8 cellular contexts compared by ENCODE assay signal in the genomic region with DNA sequence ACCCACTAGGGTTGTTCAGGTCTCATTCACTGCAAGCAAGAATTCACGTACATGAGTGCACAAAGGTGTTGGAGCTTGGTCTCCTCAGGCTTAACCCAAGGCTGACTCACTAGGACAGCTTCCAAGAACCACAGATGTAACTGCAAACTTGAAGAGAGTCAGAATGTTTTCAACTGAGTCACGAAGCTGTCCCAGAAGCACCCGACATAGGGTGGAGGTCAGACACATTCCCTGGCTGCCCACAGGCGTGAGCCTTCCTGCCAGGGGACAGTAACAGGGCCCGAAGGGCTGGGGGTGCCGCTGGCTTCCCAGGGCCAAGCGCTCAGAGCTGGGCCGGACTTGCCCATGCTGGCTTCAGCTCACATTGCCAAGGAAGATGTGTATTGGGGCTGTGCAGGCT. TPM values are rescaled to one million over a fixed set of nuclear protein-coding genes. Genes with fewer than 3 reads are reported as not detected.
A peak's percentile ranks its signal among the peaks of the same experiment; 100 is the strongest.
DNase-seq lines count a peak whose midpoint lies in the region; ATAC-seq, FAIRE-seq and TF ChIP-seq lines count a peak whose summit lies in the region.
"Had no signal": no experiment of that assay in that cellular context is flagged by ENCODE, and none has a peak within 500 bp of the region (broad histone marks: within the 10 kb centered on the region; RNA-seq: fewer than 3 reads in every experiment).

No MANE protein-coding gene starts in this region.

- peak in 1 of 4 experiments; percentile 60 for DNase-seq in K562 (ENCODE audit: extremely low read depth in 1 of 4, low spot score in 3 of 4)
- peak; percentile 90 for DNase-seq in kidney glomerular epithelial cell (lab: John Stamatoyannopoulos, UW)
- no peak for DNase-seq in thyroid gland
- DNase-seq in frontal cortex (ENCODE audit: low spot score in 2 of 2) = no peak
- no peak for DNase-seq in Caco-2
- DNase-seq: NCI-H2171 had no signal

- in situ Hi-C loops in K562 (cut with MboI) = no loop called here

- H3K4me3 Mint-ChIP-seq in Caco-2 (ENCODE audit: unreplicated experiment) = no peak overlapping the region

- ATAC-seq in K562 = peak; percentile 12
- ATAC-seq in GM21381 (IDR thresholded peaks at IDR 0.05; ENCODE audit: unreplicated experiment) = no peak

- 34% methylated on average over 8 of the region's 8 CpGs for WGBS in K562 (ENCODE audit: insufficient coverage, low coverage, missing lambda C conversion rate)
- 67 to 73% methylated on average over 8 of the region's 8 CpGs for WGBS in thyroid gland, 2 donors

- H4K20me1 ChIP-seq in K562 (replicated peaks; ENCODE audit: control insufficient read depth, insufficient read depth, low read length) = no peaks in the 10 kb centered on the region

- H3K79me2 ChIP-seq in K562 (ENCODE audit: control insufficient read depth, insufficient read depth, low read length) = no peaks in the 10 kb centered on the region

- H3K4me3 ChIP-seq in HUES48 (ENCODE audit: low read depth, low read length) (no peak overlapping the region), K562 (no peak overlapping the region), thyroid gland (replicated peaks in 1 of 3) (no peak overlapping the region), Caco-2 (ENCODE audit: low read depth, low read length) (no peak overlapping the region)

- BruUV-seq in K562 (replicated peaks; lab: Mats Ljungman, UMichigan) (no TSS peak), Caco-2 (replicated peaks; lab: Mats Ljungman, UMichigan) (no TSS peak)

- CTCF ChIA-PET in K562 (lab: Yijun Ruan, JAX; ENCODE audit: low intra/inter-chr PET ratio) (no interaction called here), Caco-2 (lab: Charles Lee) (interaction anchor here (0.6 to 2.0 kb wide), 2 partner anchors 10 to 17 kb away, joined by 6 to 14 read pairs; no protein-coding TSS in a partner anchor)

- H3K9me1 ChIP-seq in K562 (ENCODE audit: control insufficient read depth, insufficient read depth, low read length) = no peaks in the 10 kb centered on the region

- H3K27me3 ChIP-seq in HUES48 (ENCODE audit: control insufficient read depth, insufficient read depth, low read length) (no peaks in the 10 kb centered on the region), K562 (ENCODE audit: control insufficient read depth in 2 of 2, insufficient read depth in 2 of 2, low read length in 2 of 2) (no peaks in the 10 kb centered on the region), thyroid gland (no peaks in the 10 kb centered on the region), Caco-2 (replicated peaks; ENCODE audit: control insufficient read depth, insufficient read depth, low read length) (no peaks in the 10 kb centered on the region)

- no peak for TF ChIP-seq EP300 in K562 (IDR thresholded peaks at IDR 0.05; ENCODE audit: low read length)

- peak overlapping the region; percentile 3 for H3K27ac ChIP-seq in HUES48 (ENCODE audit: low read depth, low read length)
- peak overlapping the region; percentile 78 for H3K27ac ChIP-seq in K562 (ENCODE audit: extremely low read depth, low read depth, low read length)
- peak overlapping the region in 2 of 3 donors; percentile 11 to 18 for H3K27ac ChIP-seq in thyroid gland

- FAIRE-seq in K562 (lab: Jason Lieb, UNC) (peak; percentile 78), frontal cortex (lab: Jason Lieb, UNC) (no peak)

- H3K27me3 Mint-ChIP-seq in Caco-2 (ENCODE audit: insufficient read depth, unreplicated experiment) = no peaks in the 10 kb centered on the region

- no peaks in the 10 kb centered on the region for H3K9me3 ChIP-seq in HUES48 (ENCODE audit: control insufficient read depth, insufficient read depth, low read length)
- no peaks in the 10 kb centered on the region for H3K9me3 ChIP-seq in K562 (replicated peaks; ENCODE audit: control insufficient read depth, insufficient read depth, low read depth, low read length)
- H3K9me3 ChIP-seq in thyroid gland = no peaks in the 10 kb centered on the region
- H3K9me3 ChIP-seq in Caco-2 = no peaks in the 10 kb centered on the region

- no peak overlapping the region for H2AFZ ChIP-seq in K562 (ENCODE audit: low read depth, low read length)

- TF ChIP-seq POLR2A in K562 (conservative IDR thresholded peaks at IDR 0.05) (no peak), thyroid gland (IDR thresholded peaks at IDR 0.05) (no peak)

- no peak overlapping the region for H3K27ac Mint-ChIP-seq in Caco-2 (ENCODE audit: unreplicated experiment)

- H3K9ac ChIP-seq in HUES48 (ENCODE audit: low read depth, low read length) (no peak overlapping the region), K562 (ENCODE audit: insufficient read depth in 1 of 2, low read depth in 2 of 2, low read length in 2 of 2) (peak overlapping the region; percentile 17 to 69; a peak in 2 of 4 replicates)

- H3K4me2 ChIP-seq in K562 (ENCODE audit: insufficient read depth, low read length) = peak overlapping the region; percentile 57; the same call in 1 of the 2 replicates

- POLR2A ChIA-PET in K562 (lab: Yijun Ruan, JAX) (interaction anchor here (0.8 to 3.6 kb wide), 3 partner anchors 8 to 209 kb away, joined by 3 to 31 read pairs (median 8); no protein-coding TSS in a partner anchor), Caco-2 (lab: Charles Lee) (no interaction called here)

- no peak for TF ChIP-seq RAD21 in K562 (CRISPR knock-in tag; conservative IDR thresholded peaks at IDR 0.05 in 1 of 2, IDR thresholded peaks at IDR 0.05 in 1 of 2)

- no peaks in the 10 kb centered on the region for H3K4me1 Mint-ChIP-seq in Caco-2 (ENCODE audit: low read depth, unreplicated experiment)

- intact Hi-C loops in K562 (cut with micrococcal nuclease) = loop anchor here (5.0 kb wide), 1 partner anchor 79 kb away; the partner anchor contains the start of gene CMTM4
- intact Hi-C loops in thyroid gland (cut with DNase I) = no loop called here
- intact Hi-C loops in Caco-2 (cut with micrococcal nuclease; ENCODE audit: unreplicated experiment) = no loop called here

- H3K9me3 Mint-ChIP-seq in Caco-2 (ENCODE audit: unreplicated experiment) = no peaks in the 10 kb centered on the region

- peaks cover 66% of the 10 kb centered on the region for H3K36me3 Mint-ChIP-seq in Caco-2 (ENCODE audit: insufficient read depth, unreplicated experiment)

- H3K4me1 ChIP-seq in HUES48 (ENCODE audit: control insufficient read depth, insufficient read depth, low read length) = peaks cover 33% of the 10 kb centered on the region
- peaks cover 40 to 63% of the 10 kb centered on the region in 2 experiments for H3K4me1 ChIP-seq in K562 (replicated peaks in 1 of 2; ENCODE audit: control insufficient read depth in 2 of 2, insufficient read depth in 2 of 2, low read length in 2 of 2)
- H3K4me1 ChIP-seq in thyroid gland = peaks cover 6 to 36% of the 10 kb centered on the region in 2 donors
- no peaks in the 10 kb centered on the region for H3K4me1 ChIP-seq in Caco-2

- peaks cover 63% of the 10 kb centered on the region for H3K36me3 ChIP-seq in HUES48 (ENCODE audit: control insufficient read depth, insufficient read depth, low read length)
- peaks cover 49% of the 10 kb centered on the region for H3K36me3 ChIP-seq in K562 (ENCODE audit: control insufficient read depth, insufficient read depth, low read length)
- H3K36me3 ChIP-seq in thyroid gland = peaks cover 16 to 31% of the 10 kb centered on the region in 2 donors
- peaks cover 7% of the 10 kb centered on the region for H3K36me3 ChIP-seq in Caco-2 (ENCODE audit: control insufficient read depth, insufficient read depth, low read length)

- TF ChIP-seq CTCF in K562 (IDR thresholded peaks at IDR 0.05 in 2 of 3, conservative IDR thresholded peaks at IDR 0.05 in 1 of 3; ENCODE audit: insufficient read depth in 2 of 3, low read depth in 1 of 3, low read length in 3 of 3) (no peak), thyroid gland (IDR thresholded peaks at IDR 0.05) (no peak), Caco-2 (IDR thresholded peaks at IDR 0.05; ENCODE audit: insufficient read depth in 1 of 2, low read depth in 1 of 2, low read length in 1 of 2, severe bottlenecking in 1 of 2, unreplicated experiment in 1 of 2) (no peak)

RNA-seq across cellular contexts. Expression of gene CMTM3, which starts 14.1 kb away (rescaled TPM):
- 14.6 and 32.5 TPM in 2 replicates for total RNA-seq in K562 (2011; cell fraction: chromatin; rRNA removed; ENCODE audit: low replicate concordance)
- total RNA-seq in K562 (2011; cell fraction: nucleolus; rRNA removed) = 29.5 and 37.2 TPM in 2 replicates
- 28.2 and 47.6 TPM in 2 replicates for total RNA-seq in K562 (2011; cell fraction: nucleoplasm; rRNA removed)
- total RNA-seq in K562 (2014; rRNA removed) (12.9 and 18.3 TPM in 2 replicates), K562 (2014; rRNA removed; fragmentation: Illumina TruSeq; extraction: Trizol) (13.1 and 13.4 TPM in 2 replicates), K562 (2015; rRNA removed; fragmentation: Illumina TruSeq; extraction: Trizol) (15.8 and 17.5 TPM in 2 replicates), K562 (2021) (33.4 and 34.5 TPM in 2 replicates), thyroid gland (10 to 100 TPM in 3 of 4 donors, 1 to 10 TPM in 1; 5.9 to 32.0 (median 21.3) TPM), frontal cortex (3.3 TPM), Caco-2 (2022) (25.5 and 26.9 TPM in 2 replicates)
- polyA plus RNA-seq in K562 (2011; rRNA removed) (24.5 and 24.7 TPM in 2 replicates), K562 (2014; fragmentation: Illumina TruSeq; extraction: Trizol) (29.1 and 29.8 TPM in 2 replicates), K562 (2014; fragmentation: Nextera tagmentation; extraction: Ambion mirVana) (1 to 10 TPM; 4.6 to 8.3 TPM), K562 (2014; rRNA removed) (28.2 and 29.9 TPM in 2 replicates)
- polyA plus RNA-seq in K562 (2011; cell fraction: cytosol; rRNA removed) = 26.9 and 52.8 TPM in 2 replicates
- polyA plus RNA-seq in K562 (2011; cell fraction: nucleus; rRNA removed) = 16.3 and 19.8 TPM in 2 replicates
- polyA plus RNA-seq in K562 (2012) = 27.1 and 39.9 TPM in 2 replicates
- polyA minus RNA-seq in K562 (2011; rRNA and poly(A)+ RNA removed) = 8.2 and 14.0 TPM in 2 replicates
- 10.8 and 12.8 TPM in 2 replicates for polyA minus RNA-seq in K562 (2011; cell fraction: cytosol; rRNA and poly(A)+ RNA removed)
- 6.7 and 7.3 TPM in 2 replicates for polyA minus RNA-seq in K562 (2011; cell fraction: nucleus; rRNA and poly(A)+ RNA removed)

RNA-seq across cellular contexts. Expression of gene CMTM2, which starts 39.3 kb away (rescaled TPM):
- not detected in 2 replicates for total RNA-seq in K562 (2011; cell fraction: chromatin; rRNA removed; ENCODE audit: low replicate concordance)
- 0.39 TPM in 1 of 2 replicates, not detected in the other for total RNA-seq in K562 (2011; cell fraction: nucleolus; rRNA removed)
- not detected in 2 replicates for total RNA-seq in K562 (2011; cell fraction: nucleoplasm; rRNA removed)
- total RNA-seq in K562 (2014; rRNA removed) = not detected in 2 replicates
- total RNA-seq in K562 (2014; rRNA removed; fragmentation: Illumina TruSeq; extraction: Trizol) = not detected in 2 replicates
- total RNA-seq in K562 (2015; rRNA removed; fragmentation: Illumina TruSeq; extraction: Trizol) = not detected in 2 replicates
- total RNA-seq in K562 (2021) = not detected in 2 replicates
- polyA plus RNA-seq in K562 (2011; rRNA removed) = not detected in 2 replicates
- 0.31 TPM in 1 of 2 replicates, not detected in the other for polyA plus RNA-seq in K562 (2011; cell fraction: cytosol; rRNA removed)
- 0.11 TPM in 1 of 2 replicates, not detected in the other for polyA plus RNA-seq in K562 (2011; cell fraction: nucleus; rRNA removed)
- 0.17 TPM in 1 of 2 replicates, not detected in the other for polyA plus RNA-seq in K562 (2012)
- polyA plus RNA-seq in K562 (2014; fragmentation: Illumina TruSeq; extraction: Trizol) = not detected in 2 replicates
- not detected for polyA plus RNA-seq in K562 (2014; fragmentation: Nextera tagmentation; extraction: Ambion mirVana)
- polyA plus RNA-seq in K562 (2014; rRNA removed) = not detected in 2 replicates
- not detected in 2 replicates for polyA minus RNA-seq in K562 (2011; rRNA and poly(A)+ RNA removed)
- polyA minus RNA-seq in K562 (2011; cell fraction: cytosol; rRNA and poly(A)+ RNA removed) = not detected in 2 replicates
- not detected in 2 replicates for polyA minus RNA-seq in K562 (2011; cell fraction: nucleus; rRNA and poly(A)+ RNA removed)
- total RNA-seq in thyroid gland = 1 to 10 TPM in 1 of 4 donors, under 1 TPM in 1, not detected in 2; 0.67 to 1.1 TPM
- total RNA-seq in frontal cortex = not detected
- not detected in 2 replicates for total RNA-seq in Caco-2 (2022)

RNA-seq across cellular contexts. Expression of gene CMTM1, which starts 52.3 kb away (rescaled TPM):
- 1.5 and 1.6 TPM in 2 replicates for total RNA-seq in K562 (2011; cell fraction: chromatin; rRNA removed; ENCODE audit: low replicate concordance)
- total RNA-seq in K562 (2011; cell fraction: nucleolus; rRNA removed) = 2.0 and 3.3 TPM in 2 replicates
- 1.9 and 2.7 TPM in 2 replicates for total RNA-seq in K562 (2011; cell fraction: nucleoplasm; rRNA removed)
- total RNA-seq in K562 (2014; rRNA removed) (1.1 and 1.9 TPM in 2 replicates), K562 (2014; rRNA removed; fragmentation: Illumina TruSeq; extraction: Trizol) (0.22 and 0.40 TPM in 2 replicates), K562 (2015; rRNA removed; fragmentation: Illumina TruSeq; extraction: Trizol) (2.3 and 2.6 TPM in 2 replicates), K562 (2021) (2.4 and 2.7 TPM in 2 replicates), thyroid gland (1 to 10 TPM in 1 of 4 donors, not detected in 3; 3.8 TPM), frontal cortex (4.1 TPM), Caco-2 (2022) (5.6 and 7.1 TPM in 2 replicates)
- polyA plus RNA-seq in K562 (2011; rRNA removed) (0.92 and 1.2 TPM in 2 replicates), K562 (2014; fragmentation: Illumina TruSeq; extraction: Trizol) (0.25 and 0.93 TPM in 2 replicates), K562 (2014; fragmentation: Nextera tagmentation; extraction: Ambion mirVana) (not detected), K562 (2014; rRNA removed) (0.30 and 0.51 TPM in 2 replicates)
- polyA plus RNA-seq in K562 (2011; cell fraction: cytosol; rRNA removed) = 0.86 and 2.9 TPM in 2 replicates
- polyA plus RNA-seq in K562 (2011; cell fraction: nucleus; rRNA removed) = 1.2 and 3.4 TPM in 2 replicates
- polyA plus RNA-seq in K562 (2012) = 3.1 and 3.8 TPM in 2 replicates
- 0.30 and 0.77 TPM in 2 replicates for polyA minus RNA-seq in K562 (2011; rRNA and poly(A)+ RNA removed)
- 2.7 TPM in 1 of 2 replicates, not detected in the other for polyA minus RNA-seq in K562 (2011; cell fraction: cytosol; rRNA and poly(A)+ RNA removed)
- polyA minus RNA-seq in K562 (2011; cell fraction: nucleus; rRNA and poly(A)+ RNA removed) = 1.00 and 2.4 TPM in 2 replicates

Comparison
In these comparisons a context has a peak if more than half of its experiments do, and no peak if none do; other contexts are left out.
1. H3K27ac ChIP-seq: peak in every context shown above with its lines; median percentile 78 in K562; 14 in thyroid gland; 3 in HUES48.